In the genomic region with DNA sequence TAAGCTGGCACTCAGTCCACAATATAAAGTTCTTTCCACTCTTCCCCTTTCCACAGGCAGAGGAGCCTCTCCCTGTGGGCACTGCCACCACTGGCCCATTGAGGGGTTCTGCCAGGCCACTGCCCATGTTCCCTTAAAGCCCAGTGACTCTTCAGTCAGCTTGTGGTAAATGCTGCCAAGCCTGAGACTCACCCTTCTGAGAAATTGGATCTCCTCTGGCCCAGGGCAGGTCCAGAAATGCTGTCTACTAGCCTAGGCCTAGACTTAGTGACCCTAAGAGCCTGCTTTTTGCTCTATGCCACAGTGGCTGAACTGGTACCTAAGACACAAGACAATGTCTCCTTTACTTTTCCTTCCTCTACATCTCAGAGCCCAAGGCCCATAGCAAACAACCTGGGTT, we compare ENCODE assay signal across 26 cellular contexts.
"Had no signal": no experiment of that assay in that cellular context is flagged by ENCODE, and none has a peak within 500 bp of the region (broad histone marks: within the 10 kb centered on the region; RNA-seq: fewer than 3 reads in every experiment).

No MANE protein-coding gene starts in this region.

- H3K27me3 Mint-ChIP-seq: effector memory CD8-positive, alpha-beta T cell; stimulated activated memory B cell treated with anti-CD40 and anti-IgM and Interleukin-4, amounts not matched to agents 10 μg/mL and 1 μg/mL and 100 μg/mL, for 72 hours; stimulated activated naive CD8-positive, alpha-beta T cell treated with anti-CD3 and anti-CD28 coated beads, Interleukin-15, Interleukin-2, amounts not matched to agents 100 ng/mL and 50 ng/mL, for 24 hours had no signal

- H3K36me3 ChIP-seq: esophagus squamous epithelium, heart right ventricle, ovary, right lobe of liver, thoracic aorta, transverse colon, vagina had no signal

- H3K4me3 ChIP-seq: esophagus squamous epithelium, heart right ventricle, lung, ovary, right lobe of liver, thoracic aorta, transverse colon, vagina had no signal

- H3K9me3 ChIP-seq: esophagus squamous epithelium, ovary, right lobe of liver, thoracic aorta, transverse colon, vagina had no signal

- H3K4me3 Mint-ChIP-seq: effector memory CD8-positive, alpha-beta T cell; naive thymus-derived CD4-positive, alpha-beta T cell; nephron; stimulated activated memory B cell treated with anti-CD40 and anti-IgM and Interleukin-4, amounts not matched to agents 10 μg/mL and 1 μg/mL and 100 μg/mL, for 72 hours; stimulated activated naive CD8-positive, alpha-beta T cell treated with anti-CD3 and anti-CD28 coated beads, Interleukin-15, Interleukin-2, amounts not matched to agents 100 ng/mL and 50 ng/mL, for 24 hours had no signal

- H3K36me3 Mint-ChIP-seq: naive thymus-derived CD4-positive, alpha-beta T cell; stimulated activated memory B cell treated with anti-CD40 and anti-IgM and Interleukin-4, amounts not matched to agents 10 μg/mL and 1 μg/mL and 100 μg/mL, for 72 hours had no signal

- ATAC-seq: effector memory CD8-positive, alpha-beta T cell; left colon; naive thymus-derived CD4-positive, alpha-beta T cell; stimulated activated memory B cell treated with anti-CD40 and anti-IgM and Interleukin-4, amounts not matched to agents 10 μg/mL and 1 μg/mL and 100 μg/mL, for 72 hours had no signal

- H3K27me3 ChIP-seq: esophagus squamous epithelium, heart right ventricle, ovary, right lobe of liver, transverse colon, vagina had no signal

- DNase-seq: cerebellar nuclear complex; cortex of kidney; effector memory CD8-positive, alpha-beta T cell; erythroblast; esophagus squamous epithelium; glutamatergic neuron; hippocampal formation; left colon; mesendoderm; midbrain; naive thymus-derived CD4-positive, alpha-beta T cell; occipital lobe; ovary; retina; stimulated activated CD4-positive, alpha-beta T cell treated with anti-CD3 and anti-CD28 coated beads, Interleukin-4, amount 100 ng/mL, for 4 hours; transverse colon had no signal

- FAIRE-seq: endometrium, islet of Langerhans had no signal

- H3K27ac Mint-ChIP-seq: effector memory CD8-positive, alpha-beta T cell; naive thymus-derived CD4-positive, alpha-beta T cell; nephron; stimulated activated memory B cell treated with anti-CD40 and anti-IgM and Interleukin-4, amounts not matched to agents 10 μg/mL and 1 μg/mL and 100 μg/mL, for 72 hours; stimulated activated naive CD8-positive, alpha-beta T cell treated with anti-CD3 and anti-CD28 coated beads, Interleukin-15, Interleukin-2, amounts not matched to agents 100 ng/mL and 50 ng/mL, for 24 hours had no signal

- H3K4me1 Mint-ChIP-seq: nephron; stimulated activated memory B cell treated with anti-CD40 and anti-IgM and Interleukin-4, amounts not matched to agents 10 μg/mL and 1 μg/mL and 100 μg/mL, for 72 hours had no signal

- H3K27ac ChIP-seq: esophagus squamous epithelium, ovary, right lobe of liver, thoracic aorta, transverse colon, vagina had no signal

- H3K4me1 ChIP-seq: right lobe of liver, transverse colon had no signal
